Comparison of ENCODE assay signal across 14 cellular contexts in the genomic region with DNA sequence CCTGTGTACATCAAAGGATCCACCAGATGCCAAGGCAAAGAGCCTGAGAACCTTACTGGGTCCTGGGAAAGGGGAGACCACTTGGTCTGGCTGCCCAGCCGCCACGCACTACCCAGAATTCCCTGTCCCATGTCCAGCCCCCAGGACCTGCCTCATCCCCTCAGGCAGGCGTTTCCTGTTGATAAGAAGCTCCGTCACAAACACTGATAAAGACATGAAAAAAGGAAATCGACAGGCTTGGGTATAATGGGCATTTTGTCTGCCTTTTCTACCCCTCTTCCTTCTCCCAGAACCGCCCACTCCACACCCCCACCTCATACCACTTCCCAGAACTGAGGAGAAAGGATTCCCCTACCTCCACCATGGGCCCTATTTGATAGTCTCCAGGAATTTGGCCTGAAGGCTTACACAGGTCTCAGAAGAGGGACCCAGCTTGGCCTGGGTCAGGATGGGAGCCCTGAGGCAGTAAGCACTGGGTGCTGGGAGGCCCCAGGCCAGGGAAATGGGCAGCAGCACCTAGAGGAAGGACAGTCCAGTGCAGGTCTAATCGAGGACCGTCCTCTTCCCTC. TPM values are rescaled to one million over a fixed set of nuclear protein-coding genes. Genes with fewer than 3 reads are reported as not detected.
A peak's percentile ranks its signal among the peaks of the same experiment; 100 is the strongest.
DNase-seq lines count a peak whose midpoint lies in the region; ATAC-seq and TF ChIP-seq lines count a peak whose summit lies in the region.
"Had no signal": no experiment of that assay in that cellular context is flagged by ENCODE, and none has a peak within 500 bp of the region (broad histone marks: within the 10 kb centered on the region; RNA-seq: fewer than 3 reads in every experiment).

No MANE protein-coding gene starts in this region.

- H3K4me3 ChIP-seq in heart left ventricle (no peak overlapping the region), upper lobe of right lung (no peak overlapping the region), GM23248 (no peak overlapping the region)
- H3K4me3 ChIP-seq: SK-N-MC, suprapubic skin had no signal

- H3K27ac ChIP-seq in heart left ventricle = peak overlapping the region; percentile 10 to 81 (median 59)
- peak overlapping the region; percentile 49 for H3K27ac ChIP-seq in upper lobe of right lung
- H3K27ac ChIP-seq in GM23248 = no peak overlapping the region
- H3K27ac ChIP-seq: SK-N-MC, suprapubic skin had no signal

- no peak overlapping the region for H3K9ac ChIP-seq in GM23248

- 48 to 54% (median 52%) methylated on average over 8 of the region's 8 CpGs for WGBS in heart left ventricle, 4 donors
- 79 to 87% methylated on average over 8 of the region's 8 CpGs for WGBS in GM23248 (ENCODE audit: low coverage in 1 of 2, low lambda C conversion rate in 2 of 2, missing lambda C conversion rate in 2 of 2), 2 experiments

- H3K9me3 ChIP-seq in heart left ventricle (no peaks in the 10 kb centered on the region), upper lobe of right lung (no peaks in the 10 kb centered on the region), GM23248 (ENCODE audit: low read depth) (no peaks in the 10 kb centered on the region)
- H3K9me3 ChIP-seq: suprapubic skin had no signal

- DNase-seq in heart left ventricle (peak in 1 of 5 donors; percentile 55), Right ventricle myocardium superior (no peak), left lobe of liver (ENCODE audit: low spot score) (no peak), upper lobe of right lung (no peak), GM23248 (no peak)
- DNase-seq: 8988T; activated CD4-positive, CD25-positive, alpha-beta regulatory T cell treated with anti-CD3 and anti-CD28 coated beads, Interleukin-2, amount 50 U/mL, for 72 hours; NCI-H187 had no signal

- no peak overlapping the region for H3K4me2 ChIP-seq in GM23248 (ENCODE audit: unreplicated experiment)

- H3F3A ChIP-seq in GM23248 (ENCODE audit: insufficient read depth) = peaks cover 6% of the 10 kb centered on the region; the same call in 1 of the 2 replicates

- in situ Hi-C loops in GM23248 (cut with MboI) = no loop called here

- intact Hi-C loops in heart left ventricle (cut with DNase I) = loop anchor here in 3 of 10 donors (2.0 to 10.0 kb wide), 4 partner anchors 34 to 55 kb away; no protein-coding TSS in a partner anchor
- intact Hi-C loops in Right ventricle myocardium superior (cut with DNase I) = no loop called here
- intact Hi-C loops in upper lobe of right lung (cut with DNase I) = loop anchor here (10.0 kb wide), 1 partner anchor 49 kb away; no protein-coding TSS in a partner anchor

- TF ChIP-seq CTCF in heart left ventricle (IDR thresholded peaks at IDR 0.05) = no peak
- no peak for TF ChIP-seq CTCF in upper lobe of right lung (IDR thresholded peaks at IDR 0.05)

- H3K27me3 ChIP-seq in heart left ventricle = no peaks in the 10 kb centered on the region
- H3K27me3 ChIP-seq in upper lobe of right lung = no peaks in the 10 kb centered on the region
- no peaks in the 10 kb centered on the region for H3K27me3 ChIP-seq in GM23248 (replicated peaks; ENCODE audit: insufficient read depth)
- H3K27me3 ChIP-seq: suprapubic skin had no signal

- no peaks in the 10 kb centered on the region for H4K20me1 ChIP-seq in GM23248 (ENCODE audit: insufficient read depth)

- H2AFZ ChIP-seq in GM23248 = no peak overlapping the region

- H3K79me2 ChIP-seq in GM23248 (ENCODE audit: insufficient read depth) = no peaks in the 10 kb centered on the region

- H3K36me3 ChIP-seq in heart left ventricle (peaks cover 0 to 2% (median 0%) of the 10 kb centered on the region in 9 donors), upper lobe of right lung (no peaks in the 10 kb centered on the region), GM23248 (ENCODE audit: low read depth) (no peaks in the 10 kb centered on the region)
- H3K36me3 ChIP-seq: suprapubic skin had no signal

- TF ChIP-seq POLR2A in heart left ventricle (IDR thresholded peaks at IDR 0.05) = no peak

- peaks cover 0 to 47% (median 28%) of the 10 kb centered on the region in 12 donors for H3K4me1 ChIP-seq in heart left ventricle
- peaks cover 39% of the 10 kb centered on the region for H3K4me1 ChIP-seq in upper lobe of right lung
- peaks cover 16% of the 10 kb centered on the region for H3K4me1 ChIP-seq in GM23248 (ENCODE audit: insufficient read depth)

- no peaks in the 10 kb centered on the region for H3K9me2 ChIP-seq in GM23248 (ENCODE audit: insufficient read depth)

- ATAC-seq in heart left ventricle = peak in 3 of 4 donors; percentile 3 to 68 (median 39)
- no peak for ATAC-seq in Right ventricle myocardium superior (ENCODE audit: poor library complexity)
- peak; percentile 3 for ATAC-seq in left lobe of liver
- ATAC-seq in upper lobe of right lung = peak; percentile 17
- no peak for ATAC-seq in GM19328 (IDR thresholded peaks at IDR 0.05; ENCODE audit: unreplicated experiment)

RNA-seq across cellular contexts. Expression of a gene that starts 18.8 kb away (rescaled TPM):
- total RNA-seq in heart left ventricle (100 to 1,000 TPM in 1 of 9 donors, 10 to 100 TPM in 8; 23.5 to 116 (median 33.4) TPM), Right ventricle myocardium superior (35.1 TPM), left lobe of liver (7.1 TPM), upper lobe of right lung (223 TPM)
- polyA plus RNA-seq in heart left ventricle (10 to 100 TPM; 20.5 to 35.1 TPM), GM23248 (2016; fragmentation: Nextera tagmentation; extraction: Ambion mirVana) (18.9 and 19.1 TPM in 2 replicates)
- total RNA-seq in GM23248 (2014; rRNA removed; shearing (Covaris generic)) = 67.4 and 114 TPM in 2 replicates

RNA-seq across cellular contexts. Expression of a gene that starts 25.4 kb away (rescaled TPM):
- total RNA-seq in heart left ventricle (10 to 100 TPM in 7 of 9 donors, 1 to 10 TPM in 2; 7.4 to 19.8 (median 11.6) TPM), Right ventricle myocardium superior (9.7 TPM), left lobe of liver (28.0 TPM), upper lobe of right lung (33.5 TPM)
- polyA plus RNA-seq in heart left ventricle (10 to 100 TPM in 1 of 2 donors, 1 to 10 TPM in 1; 7.7 to 13.3 TPM), GM23248 (2016; fragmentation: Nextera tagmentation; extraction: Ambion mirVana) (2.8 and 3.1 TPM in 2 replicates)
- 16.4 and 17.0 TPM in 2 replicates for total RNA-seq in GM23248 (2014; rRNA removed; shearing (Covaris generic))

RNA-seq across cellular contexts. Expression of a gene that starts 38.2 kb away (rescaled TPM):
- not detected for total RNA-seq in heart left ventricle
- not detected for polyA plus RNA-seq in heart left ventricle
- total RNA-seq in Right ventricle myocardium superior = not detected
- not detected for total RNA-seq in left lobe of liver
- total RNA-seq in upper lobe of right lung = not detected
- total RNA-seq in GM23248 (2014; rRNA removed; shearing (Covaris generic)) = not detected in 2 replicates
- not detected in 2 replicates for polyA plus RNA-seq in GM23248 (2016; fragmentation: Nextera tagmentation; extraction: Ambion mirVana)
- total RNA-seq: activated T-cell treated with anti-CD3 and anti-CD28 coated beads, Interleukin-2, amount 50 U/mL, for 4 hours; mucosa of gallbladder; renal cortical epithelial cell; suprapubic skin had no signal

Comparison
In these comparisons a context has a peak if more than half of its experiments do, and no peak if none do; other contexts are left out.
1. ATAC-seq: peak in heart left ventricle (3 of 4), left lobe of liver (single experiment) and upper lobe of right lung (single experiment); none in Right ventricle myocardium superior (single experiment) and GM19328 (single experiment).